ENCODE assay signal across 21 cellular contexts in the genomic region with DNA sequence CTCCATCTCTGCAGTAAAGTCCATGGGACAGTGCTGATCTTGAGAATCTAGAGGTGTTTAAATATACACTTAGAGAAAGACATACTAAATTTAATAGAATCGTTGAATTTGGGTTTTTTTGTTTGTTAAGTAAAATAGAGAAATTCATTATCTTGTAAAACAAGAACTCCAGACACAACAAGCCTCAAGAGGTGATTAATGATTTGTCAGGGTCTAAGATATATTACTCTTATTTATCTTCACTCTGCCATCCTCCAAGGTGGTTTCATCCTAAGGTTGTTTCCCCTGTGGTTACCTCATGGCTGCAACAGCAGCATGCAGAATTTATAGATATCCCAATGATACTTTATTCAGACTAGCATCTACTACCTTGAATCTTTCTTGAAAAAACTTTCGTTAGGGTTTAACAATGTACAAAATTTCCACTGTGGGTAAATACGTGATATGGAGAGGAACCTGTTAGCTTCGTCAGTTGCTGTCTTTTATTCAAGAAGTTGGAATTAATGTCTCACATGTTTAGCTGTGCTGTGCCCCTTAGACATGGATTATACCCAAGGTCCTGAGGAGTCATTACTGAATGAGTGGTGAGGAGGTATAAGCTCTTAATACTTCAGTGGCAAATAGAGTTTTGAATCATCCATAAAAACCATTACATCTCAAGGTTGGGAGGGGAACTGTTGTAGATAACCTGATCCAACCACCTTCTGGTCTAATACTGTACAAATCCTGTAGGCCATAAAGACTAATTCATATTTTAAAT.
DNase-seq lines count a peak whose midpoint lies in the region; ATAC-seq, FAIRE-seq and TF ChIP-seq lines count a peak whose summit lies in the region.
"Had no signal": no experiment of that assay in that cellular context is flagged by ENCODE, and none has a peak within 500 bp of the region (broad histone marks: within the 10 kb centered on the region; RNA-seq: fewer than 3 reads in every experiment).

No MANE protein-coding gene starts in this region.

- no peak overlapping the region for H3K56ac ChIP-seq in mesendoderm (ENCODE audit: low read length)

- peak overlapping the region; percentile 75 for H3K18ac ChIP-seq in mesendoderm (ENCODE audit: low read length)

- TF ChIP-seq CTCF in HFFc6 (IDR thresholded peaks at IDR 0.05) (no peak), astrocyte (IDR thresholded peaks at IDR 0.05; ENCODE audit: insufficient read depth, low read depth, low read length) (no peak)

- peak overlapping the region; percentile 55 for H3K27ac Mint-ChIP-seq in HFFc6
- H3K27ac Mint-ChIP-seq in astrocyte (ENCODE audit: unreplicated experiment) = peak overlapping the region; percentile 29
- no peak overlapping the region for H3K27ac Mint-ChIP-seq in naive thymus-derived CD4-positive, alpha-beta T cell
- H3K27ac Mint-ChIP-seq: B cell, T-cell had no signal

- WGBS in mesendoderm (ENCODE audit: extremely low coverage, insufficient coverage, low lambda C conversion rate) = 88% methylated on average over 1 of the region's 4 CpGs

- H2AFZ ChIP-seq in astrocyte (ENCODE audit: low read depth, low read length) = no peak overlapping the region

- H3K4me2 ChIP-seq in astrocyte (ENCODE audit: low read length) (no peak overlapping the region), mesendoderm (ENCODE audit: low read length) (no peak overlapping the region)

- H4K8ac ChIP-seq in mesendoderm (ENCODE audit: low read depth, low read length) = no peak overlapping the region

- H3K4me1 ChIP-seq in astrocyte (ENCODE audit: insufficient read depth, low read length) (peaks cover 17% of the 10 kb centered on the region), mesendoderm (ENCODE audit: control insufficient read depth, low read depth, low read length) (no peaks in the 10 kb centered on the region)
- H3K4me1 ChIP-seq in naive thymus-derived CD4-positive, alpha-beta T cell (ENCODE audit: control insufficient read depth in 2 of 2, insufficient read depth in 2 of 2, low read length in 2 of 2) = no peaks in the 10 kb centered on the region

- no peak overlapping the region for H2AK5ac ChIP-seq in mesendoderm (ENCODE audit: low read length)

- intact Hi-C loops in naive thymus-derived CD4-positive, alpha-beta T cell (cut with micrococcal nuclease) = no loop called here

- H3K27me3 ChIP-seq in astrocyte (ENCODE audit: insufficient read depth, low read length) (no peaks in the 10 kb centered on the region), mesendoderm (ENCODE audit: insufficient read depth, low read length, poor library complexity) (no peaks in the 10 kb centered on the region)
- no peaks in the 10 kb centered on the region for H3K27me3 ChIP-seq in naive thymus-derived CD4-positive, alpha-beta T cell (ENCODE audit: control insufficient read depth in 2 of 2, insufficient read depth in 2 of 2, low read length in 2 of 2)

- H3K4me1 Mint-ChIP-seq in HFFc6 (ENCODE audit: low read depth) (peaks cover 35% of the 10 kb centered on the region), astrocyte (ENCODE audit: low read depth, unreplicated experiment) (peaks cover 18% of the 10 kb centered on the region)
- peaks cover 0 to 6% (median 0%) of the 10 kb centered on the region in 7 donors for H3K4me1 Mint-ChIP-seq in naive thymus-derived CD4-positive, alpha-beta T cell
- H3K4me1 Mint-ChIP-seq: B cell, CD14-positive monocyte, T-cell had no signal

- H4K5ac ChIP-seq in mesendoderm (ENCODE audit: low read length) = no peak overlapping the region

- H3K4ac ChIP-seq in mesendoderm (ENCODE audit: low read depth, low read length) = no peak overlapping the region

- no peaks in the 10 kb centered on the region for H3K79me2 ChIP-seq in astrocyte (ENCODE audit: insufficient read depth, low read length)
- H3K79me2 ChIP-seq in mesendoderm (ENCODE audit: control insufficient read depth, insufficient read depth, low read length) = no peaks in the 10 kb centered on the region

- H3K4me3 Mint-ChIP-seq in HFFc6 (no peak overlapping the region), astrocyte (ENCODE audit: unreplicated experiment) (no peak overlapping the region)
- H3K4me3 Mint-ChIP-seq in naive thymus-derived CD4-positive, alpha-beta T cell = no peak overlapping the region
- H3K4me3 Mint-ChIP-seq: B cell, CD14-positive monocyte, H9, T-cell had no signal

- peak; percentile 15 for DNase-seq in ELR (ENCODE audit: low read depth)
- no peak for DNase-seq in HFFc6
- DNase-seq in astrocyte (ENCODE audit: low read depth) = no peak
- no peak for DNase-seq in mesendoderm
- no peak for DNase-seq in naive thymus-derived CD4-positive, alpha-beta T cell
- no peak for DNase-seq in NCI-H2029 (lab: John Stamatoyannopoulos, UW)
- DNase-seq: H9, KBM-7, NCI-H1092 treated with DMSO at 0.1 percent for 48 hours, NCI-H1436 treated with DMSO at 0.1 percent for 48 hours, NCI-H1930, NCI-H2227 treated with DMSO at 0.1 percent for 48 hours, NCI-H510A treated with DMSO at 0.1 percent for 48 hours, NCI-H748 treated with DMSO at 0.1 percent for 48 hours, SHP77 treated with DMSO at 0.1 percent for 48 hours, T-cell had no signal

- no peak overlapping the region for H2BK5ac ChIP-seq in mesendoderm (ENCODE audit: low read length)

- CTCF ChIA-PET in naive thymus-derived CD4-positive, alpha-beta T cell (lab: Charles Lee) = no interaction called here

- no peak overlapping the region for H2BK15ac ChIP-seq in mesendoderm (replicated peaks; ENCODE audit: low read depth)

- no peaks in the 10 kb centered on the region for H3K9me3 ChIP-seq in astrocyte (ENCODE audit: insufficient read depth, low read depth, low read length)
- H3K9me3 ChIP-seq in naive thymus-derived CD4-positive, alpha-beta T cell (ENCODE audit: control insufficient read depth in 2 of 3, low read length in 3 of 3) = no peaks in the 10 kb centered on the region

- no peaks in the 10 kb centered on the region for H3K36me3 Mint-ChIP-seq in HFFc6 (ENCODE audit: low read depth)
- no peaks in the 10 kb centered on the region for H3K36me3 Mint-ChIP-seq in astrocyte (ENCODE audit: low read depth, unreplicated experiment)
- peaks cover 0 to 22% (median 5%) of the 10 kb centered on the region in 5 donors for H3K36me3 Mint-ChIP-seq in naive thymus-derived CD4-positive, alpha-beta T cell

- H3K4me3 ChIP-seq in astrocyte (ENCODE audit: insufficient read depth, low read depth, low read length) (no peak overlapping the region), mesendoderm (ENCODE audit: low read length) (no peak overlapping the region)
- H3K4me3 ChIP-seq in naive thymus-derived CD4-positive, alpha-beta T cell (ENCODE audit: low read length) = no peak overlapping the region

- H3K36me3 ChIP-seq in astrocyte (ENCODE audit: insufficient read depth, low read length) (no peaks in the 10 kb centered on the region), mesendoderm (ENCODE audit: control insufficient read depth, insufficient read depth, low read length) (no peaks in the 10 kb centered on the region)
- H3K36me3 ChIP-seq in naive thymus-derived CD4-positive, alpha-beta T cell (ENCODE audit: control insufficient read depth in 2 of 3, insufficient read depth in 3 of 3, low read length in 3 of 3) = no peaks in the 10 kb centered on the region

- FAIRE-seq in astrocyte (lab: Jason Lieb, UNC) = no peak
- FAIRE-seq: A204.1 had no signal

- H2BK120ac ChIP-seq in mesendoderm (ENCODE audit: low read depth, low read length) = no peak overlapping the region

- no peaks in the 10 kb centered on the region for H4K20me1 ChIP-seq in astrocyte (ENCODE audit: insufficient read depth, low read length)

- no peak for ATAC-seq in naive thymus-derived CD4-positive, alpha-beta T cell
- no peak for ATAC-seq in GM21529 (IDR thresholded peaks at IDR 0.05; ENCODE audit: unreplicated experiment)
- ATAC-seq: T-cell had no signal

- H3K9me3 Mint-ChIP-seq in HFFc6 (no peaks in the 10 kb centered on the region), astrocyte (ENCODE audit: unreplicated experiment) (no peaks in the 10 kb centered on the region)
- no peaks in the 10 kb centered on the region for H3K9me3 Mint-ChIP-seq in naive thymus-derived CD4-positive, alpha-beta T cell
- H3K9me3 Mint-ChIP-seq: CD14-positive monocyte, H9, T-cell had no signal

- H3K27me3 Mint-ChIP-seq in HFFc6 (ENCODE audit: insufficient read depth) (no peaks in the 10 kb centered on the region; the same call in 1 of the 2 replicates), astrocyte (ENCODE audit: low read depth, unreplicated experiment) (no peaks in the 10 kb centered on the region)
- H3K27me3 Mint-ChIP-seq in naive thymus-derived CD4-positive, alpha-beta T cell = no peaks in the 10 kb centered on the region
- H3K27me3 Mint-ChIP-seq: B cell, T-cell had no signal

- POLR2A ChIA-PET in naive thymus-derived CD4-positive, alpha-beta T cell (lab: Charles Lee) = no interaction called here

- no peak overlapping the region for H3K23ac ChIP-seq in mesendoderm (ENCODE audit: low read length)

- H3K79me1 ChIP-seq in mesendoderm (ENCODE audit: low read length) = no peaks in the 10 kb centered on the region

- H3K9ac ChIP-seq in astrocyte (ENCODE audit: low read length) (no peak overlapping the region), mesendoderm (ENCODE audit: low read length) (no peak overlapping the region)

- H3K27ac ChIP-seq in astrocyte (ENCODE audit: low read depth, low read length) (peak overlapping the region; percentile 65), mesendoderm (ENCODE audit: low read depth, low read length) (no peak overlapping the region)
- no peak overlapping the region for H3K27ac ChIP-seq in naive thymus-derived CD4-positive, alpha-beta T cell (ENCODE audit: low read depth, low read length)
- H3K27ac ChIP-seq: RWPE1 had no signal

Comparison
In these comparisons a context has a peak if more than half of its experiments do, and no peak if none do; other contexts are left out.
1. H3K27ac Mint-ChIP-seq: peak in HFFc6 (single experiment) and astrocyte (single experiment); none in naive thymus-derived CD4-positive, alpha-beta T cell (0 of 9).